Comparison of ENCODE assay signal across 1 cellular context in the genomic region with DNA sequence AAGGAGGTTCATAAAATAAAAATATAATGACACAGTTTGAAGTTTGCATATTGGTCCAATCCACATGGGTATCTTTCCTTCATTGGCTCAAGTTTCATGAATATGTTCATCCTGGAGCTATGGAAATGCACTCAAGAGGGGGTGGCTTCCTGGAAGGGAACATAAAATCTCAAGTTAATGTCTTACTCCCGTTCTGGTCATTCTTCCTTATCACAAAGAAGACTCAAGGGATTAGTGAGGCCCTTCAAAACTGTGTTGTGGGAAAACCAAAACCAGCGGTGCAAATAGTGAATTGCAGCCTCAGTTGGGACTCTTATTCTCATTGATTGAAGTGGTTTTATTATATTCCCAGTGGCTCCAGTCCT.
TF ChIP-seq lines count a peak whose summit lies in the region.

No MANE protein-coding gene starts in this region.

TF ChIP-seq in HEK293, 187 proteins besides CTCF, POLR2A, EP300 and RAD21 (continued from another document):
- TF ChIP-seq, protein P1, sequence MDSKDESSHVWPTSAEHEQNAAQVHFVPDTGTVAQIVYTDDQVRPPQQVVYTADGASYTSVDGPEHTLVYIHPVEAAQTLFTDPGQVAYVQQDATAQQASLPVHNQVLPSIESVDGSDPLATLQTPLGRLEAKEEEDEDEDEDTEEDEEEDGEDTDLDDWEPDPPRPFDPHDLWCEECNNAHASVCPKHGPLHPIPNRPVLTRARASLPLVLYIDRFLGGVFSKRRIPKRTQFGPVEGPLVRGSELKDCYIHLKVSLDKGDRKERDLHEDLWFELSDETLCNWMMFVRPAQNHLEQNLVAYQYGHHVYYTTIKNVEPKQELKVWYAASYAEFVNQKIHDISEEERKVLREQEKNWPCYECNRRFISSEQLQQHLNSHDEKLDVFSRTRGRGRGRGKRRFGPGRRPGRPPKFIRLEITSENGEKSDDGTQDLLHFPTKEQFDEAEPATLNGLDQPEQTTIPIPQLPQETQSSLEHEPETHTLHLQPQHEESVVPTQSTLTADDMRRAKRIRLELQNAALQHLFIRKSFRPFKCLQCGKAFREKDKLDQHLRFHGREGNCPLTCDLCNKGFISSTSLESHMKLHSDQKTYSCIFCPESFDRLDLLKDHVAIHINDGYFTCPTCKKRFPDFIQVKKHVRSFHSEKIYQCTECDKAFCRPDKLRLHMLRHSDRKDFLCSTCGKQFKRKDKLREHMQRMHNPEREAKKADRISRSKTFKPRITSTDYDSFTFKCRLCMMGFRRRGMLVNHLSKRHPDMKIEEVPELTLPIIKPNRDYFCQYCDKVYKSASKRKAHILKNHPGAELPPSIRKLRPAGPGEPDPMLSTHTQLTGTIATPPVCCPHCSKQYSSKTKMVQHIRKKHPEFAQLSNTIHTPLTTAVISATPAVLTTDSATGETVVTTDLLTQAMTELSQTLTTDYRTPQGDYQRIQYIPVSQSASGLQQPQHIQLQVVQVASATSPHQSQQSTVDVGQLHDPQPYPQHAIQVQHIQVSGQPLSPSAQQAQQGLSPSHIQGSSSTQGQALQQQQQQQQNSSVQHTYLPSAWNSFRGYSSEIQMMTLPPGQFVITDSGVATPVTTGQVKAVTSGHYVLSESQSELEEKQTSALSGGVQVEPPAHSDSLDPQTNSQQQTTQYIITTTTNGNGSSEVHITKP (tag by site-specific recombination; IDR thresholded peaks at IDR 0.05), result peak; percentile 80
- no peak for TF ChIP-seq ZNF76 (tag by site-specific recombination; IDR thresholded peaks at IDR 0.05; ENCODE audit: borderline replicate concordance, low read depth)
- peak; percentile 17; the same call in 1 of the 2 replicates for TF ChIP-seq ZNF561 (tag by site-specific recombination; IDR thresholded peaks at IDR 0.05; ENCODE audit: borderline replicate concordance)
- TF ChIP-seq ZNF248 (tag by site-specific recombination; IDR thresholded peaks at IDR 0.05), result no peak
- TF ChIP-seq FEZF1 (tag by site-specific recombination; IDR thresholded peaks at IDR 0.05), result peak; percentile 44; the same call in 1 of the 2 replicates
- TF ChIP-seq ZNF341 (tag by site-specific recombination; IDR thresholded peaks at IDR 0.05; ENCODE audit: low read depth), result 0 out of 2 replicates have a peak, but pooled peaks have one; percentile 23
- TF ChIP-seq, protein P2, sequence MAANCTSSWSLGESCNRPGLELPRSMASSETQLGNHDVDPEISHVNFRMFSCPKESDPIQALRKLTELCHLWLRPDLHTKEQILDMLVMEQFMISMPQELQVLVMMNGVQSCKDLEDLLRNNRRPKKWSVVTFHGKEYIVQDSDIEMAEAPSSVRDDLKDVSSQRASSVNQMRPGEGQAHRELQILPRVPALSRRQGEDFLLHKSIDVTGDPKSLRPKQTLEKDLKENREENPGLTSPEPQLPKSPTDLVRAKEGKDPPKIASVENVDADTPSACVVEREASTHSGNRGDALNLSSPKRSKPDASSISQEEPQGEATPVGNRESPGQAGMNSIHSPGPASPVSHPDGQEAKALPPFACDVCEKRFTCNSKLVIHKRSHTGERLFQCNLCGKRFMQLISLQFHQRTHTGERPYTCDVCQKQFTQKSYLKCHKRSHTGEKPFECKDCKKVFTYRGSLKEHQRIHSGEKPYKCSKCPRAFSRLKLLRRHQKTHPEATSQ (tag by site-specific recombination; IDR thresholded peaks at IDR 0.05), result no peak
- no peak for TF ChIP-seq ZNF792 (tag by site-specific recombination; IDR thresholded peaks at IDR 0.05)
- peak; percentile 69; the same call in 1 of the 2 replicates for TF ChIP-seq MYNN (tag by site-specific recombination; IDR thresholded peaks at IDR 0.05; ENCODE audit: borderline replicate concordance)
- no peak for TF ChIP-seq ZNF311 (tag by site-specific recombination; IDR thresholded peaks at IDR 0.05; ENCODE audit: borderline replicate concordance)
- no peak for TF ChIP-seq ZNF776 (tag by site-specific recombination; IDR thresholded peaks at IDR 0.05; ENCODE audit: borderline replicate concordance)
- TF ChIP-seq, protein P3, sequence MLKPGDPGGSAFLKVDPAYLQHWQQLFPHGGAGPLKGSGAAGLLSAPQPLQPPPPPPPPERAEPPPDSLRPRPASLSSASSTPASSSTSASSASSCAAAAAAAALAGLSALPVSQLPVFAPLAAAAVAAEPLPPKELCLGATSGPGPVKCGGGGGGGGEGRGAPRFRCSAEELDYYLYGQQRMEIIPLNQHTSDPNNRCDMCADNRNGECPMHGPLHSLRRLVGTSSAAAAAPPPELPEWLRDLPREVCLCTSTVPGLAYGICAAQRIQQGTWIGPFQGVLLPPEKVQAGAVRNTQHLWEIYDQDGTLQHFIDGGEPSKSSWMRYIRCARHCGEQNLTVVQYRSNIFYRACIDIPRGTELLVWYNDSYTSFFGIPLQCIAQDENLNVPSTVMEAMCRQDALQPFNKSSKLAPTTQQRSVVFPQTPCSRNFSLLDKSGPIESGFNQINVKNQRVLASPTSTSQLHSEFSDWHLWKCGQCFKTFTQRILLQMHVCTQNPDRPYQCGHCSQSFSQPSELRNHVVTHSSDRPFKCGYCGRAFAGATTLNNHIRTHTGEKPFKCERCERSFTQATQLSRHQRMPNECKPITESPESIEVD (tag by site-specific recombination; IDR thresholded peaks at IDR 0.05), result peak; percentile 5; the same call in 1 of the 2 replicates
- no peak for TF ChIP-seq SALL2 (tag by site-specific recombination; IDR thresholded peaks at IDR 0.05; ENCODE audit: borderline replicate concordance)
- no peak for TF ChIP-seq ZNF169 (tag by site-specific recombination; IDR thresholded peaks at IDR 0.05)
- TF ChIP-seq, protein P4, sequence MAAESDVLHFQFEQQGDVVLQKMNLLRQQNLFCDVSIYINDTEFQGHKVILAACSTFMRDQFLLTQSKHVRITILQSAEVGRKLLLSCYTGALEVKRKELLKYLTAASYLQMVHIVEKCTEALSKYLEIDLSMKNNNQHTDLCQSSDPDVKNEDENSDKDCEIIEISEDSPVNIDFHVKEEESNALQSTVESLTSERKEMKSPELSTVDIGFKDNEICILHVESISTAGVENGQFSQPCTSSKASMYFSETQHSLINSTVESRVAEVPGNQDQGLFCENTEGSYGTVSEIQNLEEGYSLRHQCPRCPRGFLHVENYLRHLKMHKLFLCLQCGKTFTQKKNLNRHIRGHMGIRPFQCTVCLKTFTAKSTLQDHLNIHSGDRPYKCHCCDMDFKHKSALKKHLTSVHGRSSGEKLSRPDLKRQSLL (tag by site-specific recombination; IDR thresholded peaks at IDR 0.05), result peak; percentile 68
- TF ChIP-seq ZEB2 (tag by site-specific recombination; IDR thresholded peaks at IDR 0.05), result 0 out of 2 replicates have a peak, but pooled peaks have one; percentile 10
- no peak for TF ChIP-seq KLF10 (tag by site-specific recombination; IDR thresholded peaks at IDR 0.05)
- no peak for TF ChIP-seq ZNF114 (tag by site-specific recombination; IDR thresholded peaks at IDR 0.05)
- TF ChIP-seq ZNF140 (tag by site-specific recombination; IDR thresholded peaks at IDR 0.05), result no peak
- no peak for TF ChIP-seq SP2 (tag by site-specific recombination; IDR thresholded peaks at IDR 0.05)
- TF ChIP-seq ZNF138 (tag by site-specific recombination; IDR thresholded peaks at IDR 0.05; ENCODE audit: borderline replicate concordance), result no peak
- no peak for TF ChIP-seq ZNF621 (tag by site-specific recombination; IDR thresholded peaks at IDR 0.05)
- no peak for TF ChIP-seq MZF1 (tag by site-specific recombination; IDR thresholded peaks at IDR 0.05; ENCODE audit: borderline replicate concordance)
- no peak for TF ChIP-seq ZNF302 (tag by site-specific recombination; IDR thresholded peaks at IDR 0.05; ENCODE audit: low read depth)
- no peak for TF ChIP-seq ZNF266 (tag by site-specific recombination; IDR thresholded peaks at IDR 0.05; ENCODE audit: low read depth)
- 0 out of 2 replicates have a peak, but pooled peaks have one; percentile 45 for TF ChIP-seq IKZF3 (tag by site-specific recombination; IDR thresholded peaks at IDR 0.05)
- no peak for TF ChIP-seq ZSCAN16 (tag by site-specific recombination; IDR thresholded peaks at IDR 0.05)
- TF ChIP-seq ZSCAN30 (tag by site-specific recombination; IDR thresholded peaks at IDR 0.05), result peak; percentile 36; the same call in 1 of the 2 replicates
- TF ChIP-seq HOXC10 (CRISPR knock-in tag; IDR thresholded peaks at IDR 0.05), result no peak
- peak; percentile 16; the same call in 1 of the 2 replicates for TF ChIP-seq ZNF549 (tag by site-specific recombination; IDR thresholded peaks at IDR 0.05)
- no peak for TF ChIP-seq ZNF707 (tag by site-specific recombination; IDR thresholded peaks at IDR 0.05)
- TF ChIP-seq, protein P5, sequence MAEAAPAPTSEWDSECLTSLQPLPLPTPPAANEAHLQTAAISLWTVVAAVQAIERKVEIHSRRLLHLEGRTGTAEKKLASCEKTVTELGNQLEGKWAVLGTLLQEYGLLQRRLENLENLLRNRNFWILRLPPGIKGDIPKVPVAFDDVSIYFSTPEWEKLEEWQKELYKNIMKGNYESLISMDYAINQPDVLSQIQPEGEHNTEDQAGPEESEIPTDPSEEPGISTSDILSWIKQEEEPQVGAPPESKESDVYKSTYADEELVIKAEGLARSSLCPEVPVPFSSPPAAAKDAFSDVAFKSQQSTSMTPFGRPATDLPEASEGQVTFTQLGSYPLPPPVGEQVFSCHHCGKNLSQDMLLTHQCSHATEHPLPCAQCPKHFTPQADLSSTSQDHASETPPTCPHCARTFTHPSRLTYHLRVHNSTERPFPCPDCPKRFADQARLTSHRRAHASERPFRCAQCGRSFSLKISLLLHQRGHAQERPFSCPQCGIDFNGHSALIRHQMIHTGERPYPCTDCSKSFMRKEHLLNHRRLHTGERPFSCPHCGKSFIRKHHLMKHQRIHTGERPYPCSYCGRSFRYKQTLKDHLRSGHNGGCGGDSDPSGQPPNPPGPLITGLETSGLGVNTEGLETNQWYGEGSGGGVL (tag by site-specific recombination; IDR thresholded peaks at IDR 0.05), result peak; percentile 47; the same call in 1 of the 2 replicates
- no peak for TF ChIP-seq REPIN1 (tag by site-specific recombination; IDR thresholded peaks at IDR 0.05; ENCODE audit: low read depth)
- peak; percentile 45; the same call in 1 of the 2 replicates for TF ChIP-seq ZNF24 (tag by site-specific recombination; IDR thresholded peaks at IDR 0.05)
- TF ChIP-seq ZXDB (tag by site-specific recombination; IDR thresholded peaks at IDR 0.05), result peak; percentile 6
- no peak for TF ChIP-seq ZNF433 (tag by site-specific recombination; IDR thresholded peaks at IDR 0.05; ENCODE audit: low read depth)
- TF ChIP-seq ZNF571 (tag by site-specific recombination; IDR thresholded peaks at IDR 0.05), result no peak
- TF ChIP-seq, protein P6, sequence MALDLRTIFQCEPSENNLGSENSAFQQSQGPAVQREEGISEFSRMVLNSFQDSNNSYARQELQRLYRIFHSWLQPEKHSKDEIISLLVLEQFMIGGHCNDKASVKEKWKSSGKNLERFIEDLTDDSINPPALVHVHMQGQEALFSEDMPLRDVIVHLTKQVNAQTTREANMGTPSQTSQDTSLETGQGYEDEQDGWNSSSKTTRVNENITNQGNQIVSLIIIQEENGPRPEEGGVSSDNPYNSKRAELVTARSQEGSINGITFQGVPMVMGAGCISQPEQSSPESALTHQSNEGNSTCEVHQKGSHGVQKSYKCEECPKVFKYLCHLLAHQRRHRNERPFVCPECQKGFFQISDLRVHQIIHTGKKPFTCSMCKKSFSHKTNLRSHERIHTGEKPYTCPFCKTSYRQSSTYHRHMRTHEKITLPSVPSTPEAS (tag by site-specific recombination; IDR thresholded peaks at IDR 0.05), result no peak
- TF ChIP-seq, protein P7, sequence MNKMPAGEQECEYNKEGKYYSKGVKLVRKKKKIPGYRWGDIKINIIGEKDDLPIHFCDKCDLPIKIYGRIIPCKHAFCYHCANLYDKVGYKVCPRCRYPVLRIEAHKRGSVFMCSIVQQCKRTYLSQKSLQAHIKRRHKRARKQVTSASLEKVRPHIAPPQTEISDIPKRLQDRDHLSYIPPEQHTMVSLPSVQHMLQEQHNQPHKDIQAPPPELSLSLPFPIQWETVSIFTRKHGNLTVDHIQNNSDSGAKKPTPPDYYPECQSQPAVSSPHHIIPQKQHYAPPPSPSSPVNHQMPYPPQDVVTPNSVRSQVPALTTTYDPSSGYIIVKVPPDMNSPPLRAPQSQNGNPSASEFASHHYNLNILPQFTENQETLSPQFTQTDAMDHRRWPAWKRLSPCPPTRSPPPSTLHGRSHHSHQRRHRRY (tag by site-specific recombination; IDR thresholded peaks at IDR 0.05), result no peak
- TF ChIP-seq OSR2 (tag by site-specific recombination; IDR thresholded peaks at IDR 0.05), result peak; percentile 76
- no peak for TF ChIP-seq ZNF664 (tag by site-specific recombination; IDR thresholded peaks at IDR 0.05)
- no peak for TF ChIP-seq ZNF529 (tag by site-specific recombination; IDR thresholded peaks at IDR 0.05; ENCODE audit: insufficient replicate concordance)
- TF ChIP-seq, protein P8, sequence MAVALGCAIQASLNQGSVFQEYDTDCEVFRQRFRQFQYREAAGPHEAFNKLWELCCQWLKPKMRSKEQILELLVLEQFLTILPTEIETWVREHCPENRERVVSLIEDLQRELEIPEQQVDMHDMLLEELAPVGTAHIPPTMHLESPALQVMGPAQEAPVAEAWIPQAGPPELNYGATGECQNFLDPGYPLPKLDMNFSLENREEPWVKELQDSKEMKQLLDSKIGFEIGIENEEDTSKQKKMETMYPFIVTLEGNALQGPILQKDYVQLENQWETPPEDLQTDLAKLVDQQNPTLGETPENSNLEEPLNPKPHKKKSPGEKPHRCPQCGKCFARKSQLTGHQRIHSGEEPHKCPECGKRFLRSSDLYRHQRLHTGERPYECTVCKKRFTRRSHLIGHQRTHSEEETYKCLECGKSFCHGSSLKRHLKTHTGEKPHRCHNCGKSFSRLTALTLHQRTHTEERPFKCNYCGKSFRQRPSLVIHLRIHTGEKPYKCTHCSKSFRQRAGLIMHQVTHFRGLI (tag by site-specific recombination; IDR thresholded peaks at IDR 0.05), result no peak
- TF ChIP-seq BCL11B (tag by site-specific recombination; IDR thresholded peaks at IDR 0.05; ENCODE audit: low read depth), result no peak
- TF ChIP-seq, protein P9, sequence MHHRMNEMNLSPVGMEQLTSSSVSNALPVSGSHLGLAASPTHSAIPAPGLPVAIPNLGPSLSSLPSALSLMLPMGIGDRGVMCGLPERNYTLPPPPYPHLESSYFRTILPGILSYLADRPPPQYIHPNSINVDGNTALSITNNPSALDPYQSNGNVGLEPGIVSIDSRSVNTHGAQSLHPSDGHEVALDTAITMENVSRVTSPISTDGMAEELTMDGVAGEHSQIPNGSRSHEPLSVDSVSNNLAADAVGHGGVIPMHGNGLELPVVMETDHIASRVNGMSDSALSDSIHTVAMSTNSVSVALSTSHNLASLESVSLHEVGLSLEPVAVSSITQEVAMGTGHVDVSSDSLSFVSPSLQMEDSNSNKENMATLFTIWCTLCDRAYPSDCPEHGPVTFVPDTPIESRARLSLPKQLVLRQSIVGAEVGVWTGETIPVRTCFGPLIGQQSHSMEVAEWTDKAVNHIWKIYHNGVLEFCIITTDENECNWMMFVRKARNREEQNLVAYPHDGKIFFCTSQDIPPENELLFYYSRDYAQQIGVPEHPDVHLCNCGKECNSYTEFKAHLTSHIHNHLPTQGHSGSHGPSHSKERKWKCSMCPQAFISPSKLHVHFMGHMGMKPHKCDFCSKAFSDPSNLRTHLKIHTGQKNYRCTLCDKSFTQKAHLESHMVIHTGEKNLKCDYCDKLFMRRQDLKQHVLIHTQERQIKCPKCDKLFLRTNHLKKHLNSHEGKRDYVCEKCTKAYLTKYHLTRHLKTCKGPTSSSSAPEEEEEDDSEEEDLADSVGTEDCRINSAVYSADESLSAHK (tag by site-specific recombination; IDR thresholded peaks at IDR 0.05), result peak; percentile 17; the same call in 1 of the 2 replicates
- peak; percentile 54; the same call in 1 of the 2 replicates for TF ChIP-seq GLI2 (tag by site-specific recombination; IDR thresholded peaks at IDR 0.05; ENCODE audit: borderline replicate concordance, low read depth)
- peak; percentile 24; the same call in 1 of the 2 replicates for TF ChIP-seq ZNF843 (tag by site-specific recombination; IDR thresholded peaks at IDR 0.05)
- TF ChIP-seq WT1 (tag by site-specific recombination; IDR thresholded peaks at IDR 0.05), result peak; percentile 54; the same call in 1 of the 2 replicates
TF ChIP-seq in HEK293: peak in this region for 22.
